In genomic region chr19:54464624-54465266, GRCh38 we compare ENCODE assay signal across 8 cellular contexts. TPM values are rescaled to one million over a fixed set of nuclear protein-coding genes. Genes with fewer than 3 reads are reported as not detected.
A peak's percentile ranks its signal among the peaks of the same experiment; 100 is the strongest.
DNase-seq lines count a peak whose midpoint lies in the region; ATAC-seq, FAIRE-seq and TF ChIP-seq lines count a peak whose summit lies in the region.

No MANE protein-coding gene starts in this region.

- BruUV-seq in HepG2 (replicated peaks; lab: Mats Ljungman, UMichigan), result no TSS peak

- no peaks in the 10 kb centered on the region for H3K27me3 ChIP-seq in HepG2 (ENCODE audit: control insufficient read depth in 1 of 2, insufficient read depth in 2 of 2, low read length in 2 of 2)

- H3K9ac ChIP-seq in HepG2 (ENCODE audit: insufficient read depth, low read depth, low read length), result peak overlapping the region; percentile 80

- CTCF ChIA-PET in HepG2 (lab: Yijun Ruan, JAX; ENCODE audit: low intra/inter-chr PET ratio, low total read pairs), result no interaction called here

- H4K20me1 ChIP-seq in HepG2 (ENCODE audit: insufficient read depth, low read length), result no peaks in the 10 kb centered on the region; the same call in 1 of the 2 replicates

- peak overlapping the region; percentile 58 for H3K4me3 ChIP-seq in AG09309 (ENCODE audit: control insufficient read depth, low read depth, low read length)
- H3K4me3 ChIP-seq in HepG2 (replicated peaks in 1 of 3; ENCODE audit: insufficient read depth in 1 of 3, low read depth in 2 of 3, low read length in 3 of 3), result peak overlapping the region; percentile 72 to 80 (median 77)

- no peaks in the 10 kb centered on the region for H3K9me3 ChIP-seq in HepG2 (ENCODE audit: low read length)

- peaks cover 32% of the 10 kb centered on the region for H3K36me3 Mint-ChIP-seq in dendritic cell treated with granulocyte-macrophage colony-stimulating factor and Interleukin-4, amounts not matched to agents 40 ng/mL and 50 ng/mL, for 4 days (ENCODE audit: low read depth)

- in situ Hi-C loops in HepG2 (cut with HindIII; ENCODE audit: extremely low pct_ligation_motif_present, low pct_unique_long_range_greater_than_20kb), result no loop called here

- peak overlapping the region; percentile 94 for H3K4me2 ChIP-seq in HepG2 (ENCODE audit: low read depth, low read length)

- peaks cover 21% of the 10 kb centered on the region for H3K4me1 ChIP-seq in HepG2 (ENCODE audit: insufficient read depth, low read length)

- H3K27me3 Mint-ChIP-seq in dendritic cell treated with granulocyte-macrophage colony-stimulating factor and Interleukin-4, amounts not matched to agents 40 ng/mL and 50 ng/mL, for 4 days, result peaks cover 39% of the 10 kb centered on the region

- intact Hi-C loops in dendritic cell treated with granulocyte-macrophage colony-stimulating factor and Interleukin-4, amounts not matched to agents 40 ng/mL and 50 ng/mL, for 4 days (cut with micrococcal nuclease), result no loop called here
- intact Hi-C loops in HepG2 (cut with micrococcal nuclease; ENCODE audit: unreplicated experiment), result no loop called here

- H3K4me3 Mint-ChIP-seq in dendritic cell treated with granulocyte-macrophage colony-stimulating factor and Interleukin-4, amounts not matched to agents 40 ng/mL and 50 ng/mL, for 4 days, result peak overlapping the region; percentile 82

- no peak overlapping the region for H2AFZ ChIP-seq in HepG2 (ENCODE audit: low read length)

- FAIRE-seq in HepG2 (lab: Jason Lieb, UNC), result no peak

- POLR2A ChIA-PET in HepG2 (lab: Yijun Ruan, JAX), result no interaction called here

- TF ChIP-seq CTCF in AG09309 (IDR thresholded peaks at IDR 0.05; ENCODE audit: control insufficient read depth, insufficient read depth, low read depth, low read length, missing control alignments), result no peak
- TF ChIP-seq CTCF in HepG2 (CRISPR knock-in tag; IDR thresholded peaks at IDR 0.05), result peak; percentile 41; the same call in 1 of the 2 replicates

- ATAC-seq in GM18861 (IDR thresholded peaks at IDR 0.05; ENCODE audit: unreplicated experiment), result peak; percentile 40
- peak; percentile 12 for ATAC-seq in HG03060 (IDR thresholded peaks at IDR 0.05; ENCODE audit: low read depth, unreplicated experiment)
- ATAC-seq in HepG2, result peak; percentile 79

- H3K27ac ChIP-seq in HepG2 (ENCODE audit: extremely low read length, insufficient read depth, low read length), result peak overlapping the region; percentile 96

- TF ChIP-seq EP300 in HepG2 (IDR thresholded peaks at IDR 0.05; ENCODE audit: low read depth in 2 of 2, low read length in 2 of 2) (no peak), HepG2 (CRISPR knock-in tag; IDR thresholded peaks at IDR 0.05; ENCODE audit: borderline replicate concordance) (no peak)

- H3K27ac Mint-ChIP-seq in dendritic cell treated with granulocyte-macrophage colony-stimulating factor and Interleukin-4, amounts not matched to agents 40 ng/mL and 50 ng/mL, for 4 days, result peak overlapping the region; percentile 95

- DNase-seq in AG09309 (ENCODE audit: low read depth) (no peak), NCI-H446 treated with DMSO at 0.1 percent for 48 hours (lab: John Stamatoyannopoulos, UW) (peak; percentile 78), HepG2 (ENCODE audit: low spot score) (peak; percentile 82)
- DNase-seq in activated CD4-positive, alpha-beta T cell treated with anti-CD3 and anti-CD28 coated beads for 48 hours, result peak; percentile 92
- DNase-seq in stimulated activated CD4-positive, alpha-beta T cell treated with anti-CD3 and anti-CD28 coated beads, Interleukin-4, amount 100 ng/mL, for 1 hour, result peak; percentile 76

- 48% methylated on average over 12 of the region's 61 CpGs for WGBS in HepG2 (ENCODE audit: low lambda C conversion rate)

- peaks cover 45% of the 10 kb centered on the region for H3K4me1 Mint-ChIP-seq in dendritic cell treated with granulocyte-macrophage colony-stimulating factor and Interleukin-4, amounts not matched to agents 40 ng/mL and 50 ng/mL, for 4 days (ENCODE audit: low read depth)

- H3K36me3 ChIP-seq in HepG2 (replicated peaks in 1 of 2; ENCODE audit: control insufficient read depth in 1 of 2, insufficient read depth in 2 of 2, low read length in 2 of 2), result peaks cover 4 to 12% of the 10 kb centered on the region in 2 experiments; a peak in 3 of 5 replicates

- peaks cover 10% of the 10 kb centered on the region for H3K79me2 ChIP-seq in HepG2 (ENCODE audit: insufficient read depth, low read length)

- peak; percentile 52; the same call in 1 of the 2 replicates for TF ChIP-seq RAD21 in HepG2 (CRISPR knock-in tag; IDR thresholded peaks at IDR 0.05)

- TF ChIP-seq POLR2A in HepG2 (IDR thresholded peaks at IDR 0.05; ENCODE audit: insufficient read depth in 1 of 2, low read depth in 2 of 2, low read length in 2 of 2), result peak; percentile 60 to 62; a peak in 2 of 4 replicates

- no peaks in the 10 kb centered on the region for H3K9me3 Mint-ChIP-seq in dendritic cell treated with granulocyte-macrophage colony-stimulating factor and Interleukin-4, amounts not matched to agents 40 ng/mL and 50 ng/mL, for 4 days

RNA-seq across cellular contexts. Expression of gene LENG9, which starts 1.2 kb away (rescaled TPM):
- 1.5 and 2.9 TPM in 2 replicates for total RNA-seq in HepG2 (2016; rRNA removed; fragmentation: Illumina TruSeq; extraction: Trizol)
- total RNA-seq in HepG2 (2016; cell fraction: cytosol; rRNA removed; fragmentation: Illumina TruSeq; extraction: Trizol; ENCODE audit: low read depth), result 0.88 and 1.1 TPM in 2 replicates
- total RNA-seq in HepG2 (2016; cell fraction: insoluble cytoplasmic fraction; rRNA removed; fragmentation: Illumina TruSeq; extraction: Trizol), result 1.8 and 2.6 TPM in 2 replicates
- 1.8 and 2.1 TPM in 2 replicates for total RNA-seq in HepG2 (2016; cell fraction: membrane; rRNA removed; fragmentation: Illumina TruSeq; extraction: Trizol)
- 1.9 and 2.7 TPM in 2 replicates for total RNA-seq in HepG2 (2016; cell fraction: nucleus; rRNA removed; fragmentation: Illumina TruSeq; extraction: Trizol)
- 0.75 and 1.2 TPM in 2 replicates for polyA plus RNA-seq in HepG2 (2011; rRNA removed)
- polyA plus RNA-seq in HepG2 (2011; cell fraction: cytosol; rRNA removed), result 0.86 and 1.8 TPM in 2 replicates
- 1.7 TPM in 2 replicates for polyA plus RNA-seq in HepG2 (2011; cell fraction: nucleus; rRNA removed)
- 1.5 and 1.8 TPM in 2 replicates for polyA plus RNA-seq in HepG2 (2012)
- 0.32 and 0.38 TPM in 2 replicates for polyA plus RNA-seq in HepG2 (2016; cell fraction: cytosol; fragmentation: Illumina TruSeq; extraction: Trizol; ENCODE audit: low read depth)
- 1.4 and 1.5 TPM in 2 replicates for polyA plus RNA-seq in HepG2 (2016; cell fraction: insoluble cytoplasmic fraction; fragmentation: Illumina TruSeq; extraction: Trizol; ENCODE audit: low read depth)
- 0.65 and 1.0 TPM in 2 replicates for polyA plus RNA-seq in HepG2 (2016; cell fraction: membrane; fragmentation: Illumina TruSeq; extraction: Trizol; ENCODE audit: low read depth)
- 0.95 and 1.2 TPM in 2 replicates for polyA plus RNA-seq in HepG2 (2016; cell fraction: nucleus; fragmentation: Illumina TruSeq; extraction: Trizol; ENCODE audit: insufficient read depth, low read depth)
- polyA minus RNA-seq in HepG2 (2011; rRNA and poly(A)+ RNA removed; ENCODE audit: low replicate concordance), result 5.7 and 6.2 TPM in 2 replicates
- polyA minus RNA-seq in HepG2 (2011; cell fraction: cytosol; rRNA and poly(A)+ RNA removed), result 3.4 and 3.7 TPM in 2 replicates
- 2.7 and 3.9 TPM in 2 replicates for polyA minus RNA-seq in HepG2 (2011; cell fraction: nucleus; rRNA and poly(A)+ RNA removed)

RNA-seq across cellular contexts. Expression of gene CDC42EP5, which starts 8.4 kb away (rescaled TPM):
- 0.83 and 1.6 TPM in 2 replicates for total RNA-seq in HepG2 (2016; rRNA removed; fragmentation: Illumina TruSeq; extraction: Trizol)
- total RNA-seq in HepG2 (2016; cell fraction: cytosol; rRNA removed; fragmentation: Illumina TruSeq; extraction: Trizol; ENCODE audit: low read depth), result 1.4 and 3.2 TPM in 2 replicates
- total RNA-seq in HepG2 (2016; cell fraction: insoluble cytoplasmic fraction; rRNA removed; fragmentation: Illumina TruSeq; extraction: Trizol), result 1.00 and 1.6 TPM in 2 replicates
- total RNA-seq in HepG2 (2016; cell fraction: membrane; rRNA removed; fragmentation: Illumina TruSeq; extraction: Trizol), result 1.4 and 1.9 TPM in 2 replicates
- not detected in 2 replicates for total RNA-seq in HepG2 (2016; cell fraction: nucleus; rRNA removed; fragmentation: Illumina TruSeq; extraction: Trizol)
- 0.34 and 0.41 TPM in 2 replicates for polyA plus RNA-seq in HepG2 (2011; rRNA removed)
- 0.37 and 0.90 TPM in 2 replicates for polyA plus RNA-seq in HepG2 (2011; cell fraction: cytosol; rRNA removed)
- 0.35 and 0.56 TPM in 2 replicates for polyA plus RNA-seq in HepG2 (2011; cell fraction: nucleus; rRNA removed)
- 0.92 and 0.97 TPM in 2 replicates for polyA plus RNA-seq in HepG2 (2012)
- 2.2 and 4.1 TPM in 2 replicates for polyA plus RNA-seq in HepG2 (2016; cell fraction: cytosol; fragmentation: Illumina TruSeq; extraction: Trizol; ENCODE audit: low read depth)
- polyA plus RNA-seq in HepG2 (2016; cell fraction: insoluble cytoplasmic fraction; fragmentation: Illumina TruSeq; extraction: Trizol; ENCODE audit: low read depth), result 2.3 and 3.1 TPM in 2 replicates
- polyA plus RNA-seq in HepG2 (2016; cell fraction: membrane; fragmentation: Illumina TruSeq; extraction: Trizol; ENCODE audit: low read depth), result 4.7 and 5.9 TPM in 2 replicates
- polyA plus RNA-seq in HepG2 (2016; cell fraction: nucleus; fragmentation: Illumina TruSeq; extraction: Trizol; ENCODE audit: insufficient read depth, low read depth), result 1.2 and 2.4 TPM in 2 replicates
- polyA minus RNA-seq in HepG2 (2011; rRNA and poly(A)+ RNA removed; ENCODE audit: low replicate concordance), result 0.54 TPM in 1 of 2 replicates, not detected in the other
- 0.79 TPM in 1 of 2 replicates, not detected in the other for polyA minus RNA-seq in HepG2 (2011; cell fraction: cytosol; rRNA and poly(A)+ RNA removed)
- not detected in 2 replicates for polyA minus RNA-seq in HepG2 (2011; cell fraction: nucleus; rRNA and poly(A)+ RNA removed)

RNA-seq across cellular contexts. Expression of gene LENG8, which starts 15.7 kb away (rescaled TPM):
- total RNA-seq in HepG2 (2016; rRNA removed; fragmentation: Illumina TruSeq; extraction: Trizol), result 5.8 and 14.3 TPM in 2 replicates
- 1.1 and 2.1 TPM in 2 replicates for total RNA-seq in HepG2 (2016; cell fraction: cytosol; rRNA removed; fragmentation: Illumina TruSeq; extraction: Trizol; ENCODE audit: low read depth)
- total RNA-seq in HepG2 (2016; cell fraction: insoluble cytoplasmic fraction; rRNA removed; fragmentation: Illumina TruSeq; extraction: Trizol), result 4.7 and 13.0 TPM in 2 replicates
- 4.0 TPM in 2 replicates for total RNA-seq in HepG2 (2016; cell fraction: membrane; rRNA removed; fragmentation: Illumina TruSeq; extraction: Trizol)
- total RNA-seq in HepG2 (2016; cell fraction: nucleus; rRNA removed; fragmentation: Illumina TruSeq; extraction: Trizol), result 28.1 and 29.6 TPM in 2 replicates
- 38.3 and 41.9 TPM in 2 replicates for polyA plus RNA-seq in HepG2 (2011; rRNA removed)
- polyA plus RNA-seq in HepG2 (2011; cell fraction: cytosol; rRNA removed), result 3.2 and 6.8 TPM in 2 replicates
- polyA plus RNA-seq in HepG2 (2011; cell fraction: nucleus; rRNA removed), result 519 and 637 TPM in 2 replicates
- polyA plus RNA-seq in HepG2 (2012), result 46.6 and 63.0 TPM in 2 replicates
- 0.46 and 0.71 TPM in 2 replicates for polyA plus RNA-seq in HepG2 (2016; cell fraction: cytosol; fragmentation: Illumina TruSeq; extraction: Trizol; ENCODE audit: low read depth)
- polyA plus RNA-seq in HepG2 (2016; cell fraction: insoluble cytoplasmic fraction; fragmentation: Illumina TruSeq; extraction: Trizol; ENCODE audit: low read depth), result 5.1 and 9.7 TPM in 2 replicates
- polyA plus RNA-seq in HepG2 (2016; cell fraction: membrane; fragmentation: Illumina TruSeq; extraction: Trizol; ENCODE audit: low read depth), result 1.5 and 2.8 TPM in 2 replicates
- 151 and 199 TPM in 2 replicates for polyA plus RNA-seq in HepG2 (2016; cell fraction: nucleus; fragmentation: Illumina TruSeq; extraction: Trizol; ENCODE audit: insufficient read depth, low read depth)
- polyA minus RNA-seq in HepG2 (2011; rRNA and poly(A)+ RNA removed; ENCODE audit: low replicate concordance), result 27.1 and 40.7 TPM in 2 replicates
- polyA minus RNA-seq in HepG2 (2011; cell fraction: cytosol; rRNA and poly(A)+ RNA removed), result 10.7 and 13.3 TPM in 2 replicates
- polyA minus RNA-seq in HepG2 (2011; cell fraction: nucleus; rRNA and poly(A)+ RNA removed), result 60.4 and 69.7 TPM in 2 replicates

RNA-seq across cellular contexts. Expression of gene LAIR2, which starts 37.9 kb away (rescaled TPM):
- total RNA-seq in HepG2 (2016; rRNA removed; fragmentation: Illumina TruSeq; extraction: Trizol), result 0.76 and 1.3 TPM in 2 replicates
- 0.81 and 1.1 TPM in 2 replicates for total RNA-seq in HepG2 (2016; cell fraction: cytosol; rRNA removed; fragmentation: Illumina TruSeq; extraction: Trizol; ENCODE audit: low read depth)
- total RNA-seq in HepG2 (2016; cell fraction: insoluble cytoplasmic fraction; rRNA removed; fragmentation: Illumina TruSeq; extraction: Trizol), result 0.92 and 0.93 TPM in 2 replicates
- 0.34 and 0.46 TPM in 2 replicates for total RNA-seq in HepG2 (2016; cell fraction: membrane; rRNA removed; fragmentation: Illumina TruSeq; extraction: Trizol)
- not detected in 2 replicates for total RNA-seq in HepG2 (2016; cell fraction: nucleus; rRNA removed; fragmentation: Illumina TruSeq; extraction: Trizol)
- polyA plus RNA-seq in HepG2 (2011; rRNA removed), result 1.9 and 3.6 TPM in 2 replicates
- polyA plus RNA-seq in HepG2 (2011; cell fraction: cytosol; rRNA removed), result 1.6 and 2.5 TPM in 2 replicates
- 1.1 TPM in 1 of 2 replicates, not detected in the other for polyA plus RNA-seq in HepG2 (2011; cell fraction: nucleus; rRNA removed)
- polyA plus RNA-seq in HepG2 (2012), result 0.46 and 0.76 TPM in 2 replicates
- 1.2 and 1.3 TPM in 2 replicates for polyA plus RNA-seq in HepG2 (2016; cell fraction: cytosol; fragmentation: Illumina TruSeq; extraction: Trizol; ENCODE audit: low read depth)
- 0.67 TPM in 1 of 2 replicates, not detected in the other for polyA plus RNA-seq in HepG2 (2016; cell fraction: insoluble cytoplasmic fraction; fragmentation: Illumina TruSeq; extraction: Trizol; ENCODE audit: low read depth)
- polyA plus RNA-seq in HepG2 (2016; cell fraction: membrane; fragmentation: Illumina TruSeq; extraction: Trizol; ENCODE audit: low read depth), result 0.65 TPM in 1 of 2 replicates, not detected in the other
- polyA plus RNA-seq in HepG2 (2016; cell fraction: nucleus; fragmentation: Illumina TruSeq; extraction: Trizol; ENCODE audit: insufficient read depth, low read depth), result 1.3 and 2.0 TPM in 2 replicates
- polyA minus RNA-seq in HepG2 (2011; rRNA and poly(A)+ RNA removed; ENCODE audit: low replicate concordance), result not detected in 2 replicates
- polyA minus RNA-seq in HepG2 (2011; cell fraction: cytosol; rRNA and poly(A)+ RNA removed), result not detected in 2 replicates
- not detected in 2 replicates for polyA minus RNA-seq in HepG2 (2011; cell fraction: nucleus; rRNA and poly(A)+ RNA removed)

RNA-seq across cellular contexts. Expression of gene TTYH1, which starts 49.5 kb away (rescaled TPM):
- 10.6 and 19.9 TPM in 2 replicates for total RNA-seq in HepG2 (2016; rRNA removed; fragmentation: Illumina TruSeq; extraction: Trizol)
- total RNA-seq in HepG2 (2016; cell fraction: cytosol; rRNA removed; fragmentation: Illumina TruSeq; extraction: Trizol; ENCODE audit: low read depth), result 24.8 and 26.4 TPM in 2 replicates
- total RNA-seq in HepG2 (2016; cell fraction: insoluble cytoplasmic fraction; rRNA removed; fragmentation: Illumina TruSeq; extraction: Trizol), result 9.4 and 21.3 TPM in 2 replicates
- total RNA-seq in HepG2 (2016; cell fraction: membrane; rRNA removed; fragmentation: Illumina TruSeq; extraction: Trizol), result 27.7 and 30.4 TPM in 2 replicates
- total RNA-seq in HepG2 (2016; cell fraction: nucleus; rRNA removed; fragmentation: Illumina TruSeq; extraction: Trizol), result 16.5 and 20.3 TPM in 2 replicates
- 6.9 and 8.9 TPM in 2 replicates for polyA plus RNA-seq in HepG2 (2011; rRNA removed)
- polyA plus RNA-seq in HepG2 (2011; cell fraction: cytosol; rRNA removed), result 7.0 and 10.7 TPM in 2 replicates
- polyA plus RNA-seq in HepG2 (2011; cell fraction: nucleus; rRNA removed), result 13.2 and 17.7 TPM in 2 replicates
- 4.1 and 6.2 TPM in 2 replicates for polyA plus RNA-seq in HepG2 (2012)
- polyA plus RNA-seq in HepG2 (2016; cell fraction: cytosol; fragmentation: Illumina TruSeq; extraction: Trizol; ENCODE audit: low read depth), result 27.2 and 29.7 TPM in 2 replicates
- polyA plus RNA-seq in HepG2 (2016; cell fraction: insoluble cytoplasmic fraction; fragmentation: Illumina TruSeq; extraction: Trizol; ENCODE audit: low read depth), result 11.5 and 12.2 TPM in 2 replicates
- 29.0 and 29.3 TPM in 2 replicates for polyA plus RNA-seq in HepG2 (2016; cell fraction: membrane; fragmentation: Illumina TruSeq; extraction: Trizol; ENCODE audit: low read depth)
- polyA plus RNA-seq in HepG2 (2016; cell fraction: nucleus; fragmentation: Illumina TruSeq; extraction: Trizol; ENCODE audit: insufficient read depth, low read depth), result 34.6 and 38.5 TPM in 2 replicates
- polyA minus RNA-seq in HepG2 (2011; rRNA and poly(A)+ RNA removed; ENCODE audit: low replicate concordance), result 15.4 TPM in 1 of 2 replicates, not detected in the other
- 6.2 and 9.2 TPM in 2 replicates for polyA minus RNA-seq in HepG2 (2011; cell fraction: cytosol; rRNA and poly(A)+ RNA removed)
- 2.6 and 3.9 TPM in 2 replicates for polyA minus RNA-seq in HepG2 (2011; cell fraction: nucleus; rRNA and poly(A)+ RNA removed)

Comparison
In these comparisons a context has a peak if more than half of its experiments do, and no peak if none do; other contexts are left out.
1. ATAC-seq: peak in every context shown above with its lines; median percentile 79 in HepG2; 40 in GM18861; 12 in HG03060.